ENCODE assay signal across 8 cellular contexts in the genomic region with DNA sequence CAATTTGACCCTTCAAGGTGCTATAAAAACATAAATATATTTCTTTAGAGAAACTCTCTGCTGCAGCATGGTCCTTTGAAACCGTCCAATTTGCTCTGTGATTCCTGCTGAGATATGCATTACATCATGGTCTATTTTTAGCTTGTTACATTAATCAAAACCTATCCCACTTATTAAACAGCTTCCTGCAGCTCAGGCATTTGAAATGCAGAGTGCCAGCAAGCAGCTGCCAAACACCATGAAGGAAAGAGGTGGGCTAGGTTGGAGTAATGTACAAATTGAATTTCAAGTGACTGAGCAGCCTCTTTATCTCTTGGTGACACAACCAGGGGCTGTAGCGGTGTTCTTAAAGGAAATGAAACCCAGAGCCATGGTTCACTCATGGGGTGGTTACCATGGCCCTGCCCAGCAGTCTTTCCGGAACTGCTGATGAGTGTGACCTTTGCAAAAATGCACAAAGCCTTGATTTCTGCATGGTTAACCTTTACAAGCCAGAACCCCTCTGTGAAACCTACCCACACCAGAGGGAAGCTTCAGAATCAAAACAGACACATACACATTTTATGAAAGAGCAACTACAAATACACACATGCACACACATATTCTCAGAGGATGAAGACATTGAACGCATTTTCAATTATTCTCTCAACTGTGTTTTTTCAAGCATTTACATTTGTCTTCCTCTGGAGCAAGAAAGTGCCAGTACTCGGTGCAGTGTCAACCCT.
A peak's percentile ranks its signal among the peaks of the same experiment; 100 is the strongest.
DNase-seq lines count a peak whose midpoint lies in the region; ATAC-seq and TF ChIP-seq lines count a peak whose summit lies in the region.

No MANE protein-coding gene starts in this region.

- intact Hi-C loops in Calu3 (cut with micrococcal nuclease; ENCODE audit: unreplicated experiment), result no loop called here

- no TSS peak for BruUV-seq in Calu3 (replicated peaks; lab: Mats Ljungman, UMichigan)

- no peaks in the 10 kb centered on the region for H3K9me3 Mint-ChIP-seq in Calu3 (ENCODE audit: low read depth, unreplicated experiment)
- H3K9me3 Mint-ChIP-seq in activated naive CD4-positive, alpha-beta T cell treated with anti-CD3 and anti-CD28 coated beads, Interleukin-2, amount 10 ng/mL, durations not matched to agents 7 days and 5 days, result no peaks in the 10 kb centered on the region

- H3K4me3 Mint-ChIP-seq in Calu3 (ENCODE audit: low read depth, unreplicated experiment), result no peak overlapping the region
- no peak overlapping the region for H3K4me3 Mint-ChIP-seq in activated naive CD4-positive, alpha-beta T cell treated with anti-CD3 and anti-CD28 coated beads, Interleukin-2, amount 10 ng/mL, durations not matched to agents 7 days and 5 days

- DNase-seq in Calu3 (peak; percentile 37), NCI-H446 (lab: John Stamatoyannopoulos, UW) (peak; percentile 77 to 82), cerebellar cortex (ENCODE audit: low spot score) (peak; percentile 72), smooth muscle cell of the brain vasculature (ENCODE audit: low read depth, low spot score) (peak; percentile 62)
- DNase-seq in stimulated activated naive CD4-positive, alpha-beta T cell (lab: John Stamatoyannopoulos, UW), result no peak
- DNase-seq in activated naive CD4-positive, alpha-beta T cell treated with anti-CD3 and anti-CD28 coated beads, Interleukin-2, amount 10 ng/mL, durations not matched to agents 7 days and 5 days, result no peak

- no peaks in the 10 kb centered on the region for H3K27me3 Mint-ChIP-seq in Calu3 (ENCODE audit: unreplicated experiment)
- H3K27me3 Mint-ChIP-seq in activated naive CD4-positive, alpha-beta T cell treated with anti-CD3 and anti-CD28 coated beads, Interleukin-2, amount 10 ng/mL, durations not matched to agents 7 days and 5 days, result no peaks in the 10 kb centered on the region

- CTCF ChIA-PET in Calu3 (lab: Charles Lee), result interaction anchor here (0.6 to 1.6 kb wide), 3 partner anchors 14 to 508 kb away, joined by 3 to 4 read pairs (median 4); no protein-coding TSS in a partner anchor
- CTCF ChIA-PET in activated naive CD4-positive, alpha-beta T cell treated with anti-CD3 and anti-CD28 coated beads, Interleukin-2, amount 10 ng/mL, durations not matched to agents 7 days and 5 days (lab: Charles Lee), result no interaction called here

- H3K27ac Mint-ChIP-seq in Calu3 (ENCODE audit: unreplicated experiment), result no peak overlapping the region
- H3K27ac Mint-ChIP-seq in activated naive CD4-positive, alpha-beta T cell treated with anti-CD3 and anti-CD28 coated beads, Interleukin-2, amount 10 ng/mL, durations not matched to agents 7 days and 5 days, result no peak overlapping the region

- TF ChIP-seq CTCF in Calu3 (IDR thresholded peaks at IDR 0.05; ENCODE audit: unreplicated experiment), result no peak

- peaks cover 24% of the 10 kb centered on the region for H3K4me1 Mint-ChIP-seq in Calu3 (ENCODE audit: low read depth, unreplicated experiment)
- no peaks in the 10 kb centered on the region for H3K4me1 Mint-ChIP-seq in activated naive CD4-positive, alpha-beta T cell treated with anti-CD3 and anti-CD28 coated beads, Interleukin-2, amount 10 ng/mL, durations not matched to agents 7 days and 5 days

- ATAC-seq in GM18909 (IDR thresholded peaks at IDR 0.05; ENCODE audit: poor library complexity, unreplicated experiment) (peak; percentile 99), HG03060 (IDR thresholded peaks at IDR 0.05; ENCODE audit: low read depth, unreplicated experiment) (peak; percentile 96)

- H3K36me3 Mint-ChIP-seq in Calu3 (ENCODE audit: insufficient read depth, unreplicated experiment), result no peaks in the 10 kb centered on the region
- H3K36me3 Mint-ChIP-seq in activated naive CD4-positive, alpha-beta T cell treated with anti-CD3 and anti-CD28 coated beads, Interleukin-2, amount 10 ng/mL, durations not matched to agents 7 days and 5 days, result no peaks in the 10 kb centered on the region

Comparison
In these comparisons a context has a peak if more than half of its experiments do, and no peak if none do; other contexts are left out.
1. DNase-seq: peak in Calu3 (single experiment), NCI-H446 (2 of 2), cerebellar cortex (single experiment) and smooth muscle cell of the brain vasculature (single experiment); none in stimulated activated naive CD4-positive, alpha-beta T cell (0 of 6) and activated naive CD4-positive, alpha-beta T cell treated with anti-CD3 and anti-CD28 coated beads, Interleukin-2, amount 10 ng/mL, durations not matched to agents 7 days and 5 days (single experiment).